In the genomic region with DNA sequence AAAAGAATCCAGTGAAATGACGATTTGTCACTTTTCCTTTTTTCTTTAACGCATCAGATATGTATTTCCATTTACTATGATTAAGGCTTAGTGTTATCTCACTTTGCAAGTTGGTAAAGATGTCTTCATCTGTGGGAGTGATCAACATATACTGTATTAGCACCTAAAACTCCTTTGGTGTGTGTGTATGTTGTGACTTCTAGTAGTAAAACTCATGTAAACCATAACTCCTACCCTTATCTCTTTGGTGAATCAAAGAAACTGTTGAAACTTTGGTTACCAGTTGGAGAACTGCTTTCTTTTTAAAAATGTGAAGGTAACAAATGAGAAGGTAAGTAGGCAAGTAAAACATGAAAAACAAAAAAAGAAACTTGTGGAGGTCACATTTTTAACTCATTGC, we compare ENCODE assay signal across 1 cellular context.
TF ChIP-seq lines count a peak whose summit lies in the region.

No MANE protein-coding gene starts in this region.

TF ChIP-seq in K562, 482 proteins besides CTCF, POLR2A, EP300 and RAD21:
- TF ChIP-seq, protein P1, sequence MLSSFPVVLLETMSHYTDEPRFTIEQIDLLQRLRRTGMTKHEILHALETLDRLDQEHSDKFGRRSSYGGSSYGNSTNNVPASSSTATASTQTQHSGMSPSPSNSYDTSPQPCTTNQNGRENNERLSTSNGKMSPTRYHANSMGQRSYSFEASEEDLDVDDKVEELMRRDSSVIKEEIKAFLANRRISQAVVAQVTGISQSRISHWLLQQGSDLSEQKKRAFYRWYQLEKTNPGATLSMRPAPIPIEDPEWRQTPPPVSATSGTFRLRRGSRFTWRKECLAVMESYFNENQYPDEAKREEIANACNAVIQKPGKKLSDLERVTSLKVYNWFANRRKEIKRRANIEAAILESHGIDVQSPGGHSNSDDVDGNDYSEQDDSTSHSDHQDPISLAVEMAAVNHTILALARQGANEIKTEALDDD (IDR thresholded peaks at IDR 0.05) = peak; percentile 46; the same call in 1 of the 2 replicates
